In genomic region chr1:53326598-53327182, GRCh38 we compare ENCODE assay signal across 8 cellular contexts. TPM values are rescaled to one million over a fixed set of nuclear protein-coding genes. Genes with fewer than 3 reads are reported as not detected.
DNase-seq lines count a peak whose midpoint lies in the region; ATAC-seq, FAIRE-seq and TF ChIP-seq lines count a peak whose summit lies in the region.

No MANE protein-coding gene starts in this region.

- DNase-seq in activated CD4-positive, alpha-beta T cell treated with anti-CD3 and anti-CD28 coated beads for 1 hour, result peak; percentile 10
- no peak for DNase-seq in activated CD4-positive, alpha-beta T cell treated with anti-CD3 and anti-CD28 coated beads, Interleukin-2, amount 50 U/mL, for 48 hours
- DNase-seq in H4 (ENCODE audit: low spot score) (peak; percentile 47), Karpas-422 (no peak), fibroblast of pulmonary artery (ENCODE audit: low read depth) (no peak), pancreas (peak in 5 of 6 donors; percentile 25 to 76 (median 59)), G401 (ENCODE audit: low spot score) (no peak)
- no peak for DNase-seq in activated CD4-positive, alpha-beta T cell treated with anti-CD3 and anti-CD28 coated beads, Interleukin-2, amount 10 ng/mL, durations not matched to agents 24 days and 14 days

- H3K4me1 Mint-ChIP-seq in activated CD4-positive, alpha-beta T cell treated with anti-CD3 and anti-CD28 coated beads, Interleukin-2, amount 10 ng/mL, durations not matched to agents 24 days and 14 days, result peaks cover 38% of the 10 kb centered on the region

- H3K27me3 Mint-ChIP-seq in activated CD4-positive, alpha-beta T cell treated with anti-CD3 and anti-CD28 coated beads, Interleukin-2, amount 10 ng/mL, durations not matched to agents 24 days and 14 days, result no peaks in the 10 kb centered on the region

- FAIRE-seq in pancreas (lab: Jason Lieb, UNC), result no peak

- 0 to 1% methylated on average over 37 to 53 of the region's 53 CpGs for WGBS in pancreas, 2 donors

- peaks cover 26% of the 10 kb centered on the region; the same call in 1 of the 2 replicates for H4K20me1 ChIP-seq in Karpas-422 (ENCODE audit: insufficient read depth, low read depth, low read length)

- H3K4me1 ChIP-seq in Karpas-422 (ENCODE audit: low read length), result peaks cover 43% of the 10 kb centered on the region
- peaks cover 4 to 7% (median 5%) of the 10 kb centered on the region in 3 donors for H3K4me1 ChIP-seq in pancreas

- H3K27me3 ChIP-seq in Karpas-422 (ENCODE audit: low read length), result no peaks in the 10 kb centered on the region
- H3K27me3 ChIP-seq in pancreas, result no peaks in the 10 kb centered on the region

- H3K36me3 Mint-ChIP-seq in activated CD4-positive, alpha-beta T cell treated with anti-CD3 and anti-CD28 coated beads, Interleukin-2, amount 10 ng/mL, durations not matched to agents 24 days and 14 days (ENCODE audit: low read depth), result peaks cover 36% of the 10 kb centered on the region

- H3K9me3 Mint-ChIP-seq in activated CD4-positive, alpha-beta T cell treated with anti-CD3 and anti-CD28 coated beads, Interleukin-2, amount 10 ng/mL, durations not matched to agents 24 days and 14 days, result no peaks in the 10 kb centered on the region

- peak overlapping the region; percentile 93 for H3K4me2 ChIP-seq in Karpas-422 (ENCODE audit: low read depth, low read length, poor library complexity, severe bottlenecking)

- in situ Hi-C loops in G401 (cut with HindIII; ENCODE audit: low sequenced_read_pairs), result no loop called here

- peak overlapping the region; percentile 97 for H3K27ac Mint-ChIP-seq in activated CD4-positive, alpha-beta T cell treated with anti-CD3 and anti-CD28 coated beads, Interleukin-2, amount 10 ng/mL, durations not matched to agents 24 days and 14 days

- H3K36me3 ChIP-seq in Karpas-422 (ENCODE audit: insufficient read depth, low read length) (peaks cover 34% of the 10 kb centered on the region; the same call in 1 of the 2 replicates), pancreas (no peaks in the 10 kb centered on the region)

- H3K9me2 ChIP-seq in Karpas-422 (replicated peaks; ENCODE audit: insufficient read depth, low read length), result no peaks in the 10 kb centered on the region

- TF ChIP-seq CTCF in fibroblast of pulmonary artery (IDR thresholded peaks at IDR 0.05; ENCODE audit: low read length, missing control alignments), result no peak
- no peak for TF ChIP-seq CTCF in pancreas (IDR thresholded peaks at IDR 0.05)

- peak overlapping the region; percentile 3; the same call in 1 of the 2 replicates for H2AFZ ChIP-seq in Karpas-422 (ENCODE audit: low read length)

- peak overlapping the region; percentile 99 for H3K4me3 Mint-ChIP-seq in activated CD4-positive, alpha-beta T cell treated with anti-CD3 and anti-CD28 coated beads, Interleukin-2, amount 10 ng/mL, durations not matched to agents 24 days and 14 days

- peaks cover 57% of the 10 kb centered on the region for H3K79me2 ChIP-seq in Karpas-422 (ENCODE audit: low read length)

- peak overlapping the region; percentile 99 for H3K9ac ChIP-seq in Karpas-422 (ENCODE audit: low read length)

- intact Hi-C loops in activated CD4-positive, alpha-beta T cell treated with anti-CD3 and anti-CD28 coated beads, Interleukin-2, amount 10 ng/mL, durations not matched to agents 24 days and 14 days (cut with micrococcal nuclease), result loop anchor here (1.0 to 5.0 kb wide), 11 partner anchors 32 to 1709 kb away; partner anchors contain the start of genes BTF3L4, CPT2, CZIB and MAGOH
- intact Hi-C loops in pancreas (cut with DNase I), result no loop called here

- peak; percentile 51 to 66 (median 57) for ATAC-seq in pancreas

- peak overlapping the region; percentile 84 for H3K4me3 ChIP-seq in Karpas-422 (ENCODE audit: low read length)
- peak overlapping the region; percentile 72 for H3K4me3 ChIP-seq in fibroblast of pulmonary artery (replicated peaks; ENCODE audit: low read depth, low read length)
- peak overlapping the region; percentile 43 to 81 (median 50) for H3K4me3 ChIP-seq in pancreas

- no peaks in the 10 kb centered on the region for H3K9me3 ChIP-seq in Karpas-422 (ENCODE audit: low read length)
- H3K9me3 ChIP-seq in pancreas, result no peaks in the 10 kb centered on the region

- peak overlapping the region; percentile 85 for H3K27ac ChIP-seq in Karpas-422 (ENCODE audit: low read length)
- H3K27ac ChIP-seq in pancreas, result no peak overlapping the region

RNA-seq across cellular contexts. Expression of gene LRP8, which starts 1.2 kb away (rescaled TPM):
- total RNA-seq in H4 (2014; rRNA removed; shearing (Covaris generic)), result 53.0 and 61.1 TPM in 2 replicates
- 26.7 and 35.4 TPM in 2 replicates for total RNA-seq in Karpas-422 (2014; rRNA removed; shearing (Covaris generic); ENCODE audit: low replicate concordance)
- 76.8 and 81.6 TPM in 2 replicates for total RNA-seq in activated CD4-positive, alpha-beta T cell treated with anti-CD3 and anti-CD28 coated beads, Interleukin-2, amount 10 ng/mL, durations not matched to agents 24 days and 14 days
- total RNA-seq in pancreas, result 1 to 10 TPM in 2 of 6 donors, under 1 TPM in 4; 0.08 to 2.3 (median 0.84) TPM
- under 1 TPM; 0.34 to 0.40 TPM for polyA plus RNA-seq in pancreas
- 7.0 and 8.0 TPM in 2 replicates for total RNA-seq in G401 (2014; rRNA removed; shearing (Covaris generic))

Comparison
In these comparisons a context has a peak if more than half of its experiments do, and no peak if none do; other contexts are left out.
1. DNase-seq: peak in activated CD4-positive, alpha-beta T cell treated with anti-CD3 and anti-CD28 coated beads for 1 hour (single experiment), H4 (single experiment) and pancreas (5 of 6); none in activated CD4-positive, alpha-beta T cell treated with anti-CD3 and anti-CD28 coated beads, Interleukin-2, amount 50 U/mL, for 48 hours (0 of 2), Karpas-422 (single experiment), activated CD4-positive, alpha-beta T cell treated with anti-CD3 and anti-CD28 coated beads, Interleukin-2, amount 10 ng/mL, durations not matched to agents 24 days and 14 days (single experiment), fibroblast of pulmonary artery (single experiment) and G401 (single experiment).
2. Peak in every context shown above with its lines, with median percentiles within 50 percentile points of each other: H3K4me3 ChIP-seq.